8 cellular contexts compared by ENCODE assay signal in genomic region chr12:56488041-56488955, GRCh38. TPM values are rescaled to one million over a fixed set of nuclear protein-coding genes. Genes with fewer than 3 reads are reported as not detected.
DNase-seq lines count a peak whose midpoint lies in the region; ATAC-seq, FAIRE-seq and TF ChIP-seq lines count a peak whose summit lies in the region.

TSS of gene GLS2 (minus strand) at chr12:56488161. CDS start at chr12:56488118, 43 bp downstream.

- H3K4me1 ChIP-seq in spleen: peaks cover 4 to 24% (median 18%) of the 10 kb centered on the region in 6 donors

- 15 to 26% (median 18%) methylated on average over 49 to 59 of the region's 59 CpGs for WGBS in spleen, 5 donors

- H3K27ac ChIP-seq in spleen: peak within 1 kb of the TSS in 4 of 8 donors; percentile 27 to 61 (median 43)

- FAIRE-seq in islet of Langerhans (lab: Jason Lieb, UNC): peak; percentile 76

- intact Hi-C loops in spleen (cut with DNase I; ENCODE audit: low total_unique reads): no loop called here

- peak; percentile 94 for ATAC-seq in HG02610 (IDR thresholded peaks at IDR 0.05; ENCODE audit: unreplicated experiment)
- peak; percentile 97 for ATAC-seq in activated CD4-positive, CD25-positive, alpha-beta regulatory T cell treated with anti-CD3 and anti-CD28 coated beads, Interleukin-2, amount 50 U/mL, for 24 hours

- DNase-seq in GM06990 (ENCODE audit: extremely low read depth, insufficient read length) (peak; percentile 72), NCI-H1417 treated with DMSO at 0.1 percent for 48 hours (lab: John Stamatoyannopoulos, UW) (peak; percentile 89), cerebellar cortex (ENCODE audit: low spot score) (peak; percentile 94), spleen (peak; percentile 89)
- no peak for DNase-seq in NK-92 treated with Interleukin-12 subunit alpha and Interleukin-12 subunit beta, amount 100 ng/mL, for 24 hours (lab: John Stamatoyannopoulos, UW)

- H3K27me3 ChIP-seq in GM06990 (replicated peaks; ENCODE audit: control insufficient read depth, insufficient read depth, low read length) (no peaks in the 10 kb centered on the region), spleen (replicated peaks in 1 of 7) (peaks cover 0 to 36% (median 4%) of the 10 kb centered on the region in 7 donors)

- TF ChIP-seq CTCF in GM06990 (IDR thresholded peaks at IDR 0.05; ENCODE audit: insufficient read depth, low read length, poor library complexity, severe bottlenecking) (no peak), spleen (IDR thresholded peaks at IDR 0.05 in 8 of 11, conservative IDR thresholded peaks at IDR 0.05 in 3 of 11) (no peak)

- H3K36me3 ChIP-seq in GM06990 (ENCODE audit: control insufficient read depth, insufficient read depth, low read length) (no peaks in the 10 kb centered on the region), spleen (no peaks in the 10 kb centered on the region)

- H3K9me3 ChIP-seq in spleen: peaks cover 0 to 3% (median 0%) of the 10 kb centered on the region in 8 donors

- no peak for TF ChIP-seq POLR2A in spleen (IDR thresholded peaks at IDR 0.05)

- H3K4me3 ChIP-seq in GM06990 (replicated peaks; ENCODE audit: low read depth, low read length) (peak within 1 kb of the TSS; percentile 68), spleen (peak within 1 kb of the TSS; percentile 47 to 91 (median 66))

RNA-seq across cellular contexts. Expression of gene GLS2, which starts in this region (rescaled TPM):
- total RNA-seq in spleen: 1 to 10 TPM in 6 of 7 donors, under 1 TPM in 1; 0.83 to 2.4 (median 1.7) TPM
- polyA plus RNA-seq in spleen: 1 to 10 TPM; 1.1 to 2.2 (median 1.7) TPM
